Comparison of ENCODE assay signal across 8 cellular contexts in genomic region chr10:73743905-73744689, GRCh38. TPM values are rescaled to one million over a fixed set of nuclear protein-coding genes. Genes with fewer than 3 reads are reported as not detected.
DNase-seq lines count a peak whose midpoint lies in the region; ATAC-seq and TF ChIP-seq lines count a peak whose summit lies in the region.

A gene with protein sequence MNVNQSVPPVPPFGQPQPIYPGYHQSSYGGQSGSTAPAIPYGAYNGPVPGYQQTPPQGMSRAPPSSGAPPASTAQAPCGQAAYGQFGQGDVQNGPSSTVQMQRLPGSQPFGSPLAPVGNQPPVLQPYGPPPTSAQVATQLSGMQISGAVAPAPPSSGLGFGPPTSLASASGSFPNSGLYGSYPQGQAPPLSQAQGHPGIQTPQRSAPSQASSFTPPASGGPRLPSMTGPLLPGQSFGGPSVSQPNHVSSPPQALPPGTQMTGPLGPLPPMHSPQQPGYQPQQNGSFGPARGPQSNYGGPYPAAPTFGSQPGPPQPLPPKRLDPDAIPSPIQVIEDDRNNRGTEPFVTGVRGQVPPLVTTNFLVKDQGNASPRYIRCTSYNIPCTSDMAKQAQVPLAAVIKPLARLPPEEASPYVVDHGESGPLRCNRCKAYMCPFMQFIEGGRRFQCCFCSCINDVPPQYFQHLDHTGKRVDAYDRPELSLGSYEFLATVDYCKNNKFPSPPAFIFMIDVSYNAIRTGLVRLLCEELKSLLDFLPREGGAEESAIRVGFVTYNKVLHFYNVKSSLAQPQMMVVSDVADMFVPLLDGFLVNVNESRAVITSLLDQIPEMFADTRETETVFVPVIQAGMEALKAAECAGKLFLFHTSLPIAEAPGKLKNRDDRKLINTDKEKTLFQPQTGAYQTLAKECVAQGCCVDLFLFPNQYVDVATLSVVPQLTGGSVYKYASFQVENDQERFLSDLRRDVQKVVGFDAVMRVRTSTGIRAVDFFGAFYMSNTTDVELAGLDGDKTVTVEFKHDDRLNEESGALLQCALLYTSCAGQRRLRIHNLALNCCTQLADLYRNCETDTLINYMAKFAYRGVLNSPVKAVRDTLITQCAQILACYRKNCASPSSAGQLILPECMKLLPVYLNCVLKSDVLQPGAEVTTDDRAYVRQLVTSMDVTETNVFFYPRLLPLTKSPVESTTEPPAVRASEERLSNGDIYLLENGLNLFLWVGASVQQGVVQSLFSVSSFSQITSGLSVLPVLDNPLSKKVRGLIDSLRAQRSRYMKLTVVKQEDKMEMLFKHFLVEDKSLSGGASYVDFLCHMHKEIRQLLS (plus strand): TSS chr10:73744372. CDS start chr10:73746833, 2,461 bp downstream.

- WGBS in right cardiac atrium: under 1% methylated on average over 37 of the region's 37 CpGs

- peaks cover 27 to 28% of the 10 kb centered on the region in 2 donors for H3K36me3 ChIP-seq in ascending aorta
- no peaks in the 10 kb centered on the region for H3K36me3 ChIP-seq in uterus

- H3K9me3 ChIP-seq in ascending aorta: no peaks in the 10 kb centered on the region
- H3K9me3 ChIP-seq in right cardiac atrium (ENCODE audit: control insufficient read depth, low read length): no peaks in the 10 kb centered on the region
- no peaks in the 10 kb centered on the region for H3K9me3 ChIP-seq in uterus

- H3K4me3 Mint-ChIP-seq in T-helper 2 cell treated with Interferon-gamma antibody and Interleukin-4, amounts not matched to agents 5 μg/mL and 100 μg/mL, for 36 hours: peak within 1 kb of the TSS; percentile 98

- peak; percentile 76 to 81 for DNase-seq in NCI-H1930 (lab: John Stamatoyannopoulos, UW)
- peak; percentile 94 for DNase-seq in T-helper 2 cell treated with Interferon-gamma antibody and Interleukin-4, amounts not matched to agents 5 μg/mL and 100 μg/mL, for 36 hours (ENCODE audit: low spot score)
- peak; percentile 87 to 98 for DNase-seq in ascending aorta (ENCODE audit: low spot score in 2 of 2)
- DNase-seq in right cardiac atrium: peak; percentile 97 to 99 (median 98)
- peak; percentile 82 for DNase-seq in pulmonary artery endothelial cell (ENCODE audit: low read depth, low spot score)
- peak; percentile 96 to 97 for DNase-seq in uterus

- peak within 1 kb of the TSS; percentile 99 for H3K27ac Mint-ChIP-seq in T-helper 2 cell treated with Interferon-gamma antibody and Interleukin-4, amounts not matched to agents 5 μg/mL and 100 μg/mL, for 36 hours

- H3K27me3 ChIP-seq in ascending aorta (no peaks in the 10 kb centered on the region), right cardiac atrium (ENCODE audit: control insufficient read depth, insufficient read depth) (no peaks in the 10 kb centered on the region), uterus (no peaks in the 10 kb centered on the region)

- peak within 1 kb of the TSS; percentile 73 to 82 for H3K4me3 ChIP-seq in ascending aorta
- H3K4me3 ChIP-seq in right cardiac atrium (ENCODE audit: low read length): peak within 1 kb of the TSS; percentile 80
- peak within 1 kb of the TSS; percentile 84 to 88 for H3K4me3 ChIP-seq in uterus

- H3K9me3 Mint-ChIP-seq in T-helper 2 cell treated with Interferon-gamma antibody and Interleukin-4, amounts not matched to agents 5 μg/mL and 100 μg/mL, for 36 hours: no peaks in the 10 kb centered on the region

- intact Hi-C loops in ascending aorta (cut with DNase I) (loop anchor here (1.0 to 10.0 kb wide), 4 partner anchors 28 to 499 kb away; partner anchors contain the start of genes DNAJC9, NDST2 and ZSWIM8), right cardiac atrium (cut with DNase I) (loop anchor here in 1 of 4 donors (5.0 kb wide), 1 partner anchor 92 kb away; no protein-coding TSS in a partner anchor), uterus (cut with DNase I; ENCODE audit: low total_unique reads) (no loop called here)

- TF ChIP-seq CTCF in ascending aorta (IDR thresholded peaks at IDR 0.05): no peak
- no peak for TF ChIP-seq CTCF in uterus (IDR thresholded peaks at IDR 0.05)

- peaks cover 12 to 25% of the 10 kb centered on the region in 2 donors for H3K4me1 ChIP-seq in ascending aorta
- H3K4me1 ChIP-seq in right cardiac atrium (ENCODE audit: control insufficient read depth, insufficient read depth, low read length): peaks cover 5% of the 10 kb centered on the region
- peaks cover 3 to 8% of the 10 kb centered on the region in 2 donors for H3K4me1 ChIP-seq in uterus

- ATAC-seq in GM18498 (IDR thresholded peaks at IDR 0.05; ENCODE audit: unreplicated experiment): peak; percentile 89
- ATAC-seq in HG02943 (IDR thresholded peaks at IDR 0.05; ENCODE audit: low read depth, unreplicated experiment): peak; percentile 84
- ATAC-seq in right cardiac atrium: peak; percentile 96 to 97

- H3K4me1 Mint-ChIP-seq in T-helper 2 cell treated with Interferon-gamma antibody and Interleukin-4, amounts not matched to agents 5 μg/mL and 100 μg/mL, for 36 hours (ENCODE audit: low read depth): peaks cover 26% of the 10 kb centered on the region

- peaks cover 24% of the 10 kb centered on the region for H3K36me3 Mint-ChIP-seq in T-helper 2 cell treated with Interferon-gamma antibody and Interleukin-4, amounts not matched to agents 5 μg/mL and 100 μg/mL, for 36 hours (ENCODE audit: low read depth)

- no peaks in the 10 kb centered on the region for H3K27me3 Mint-ChIP-seq in T-helper 2 cell treated with Interferon-gamma antibody and Interleukin-4, amounts not matched to agents 5 μg/mL and 100 μg/mL, for 36 hours (ENCODE audit: low read depth)

- peak; percentile 54 to 71 for TF ChIP-seq POLR2A in uterus (IDR thresholded peaks at IDR 0.05)

- H3K27ac ChIP-seq in ascending aorta (peak within 1 kb of the TSS; percentile 95 to 96), right cardiac atrium (ENCODE audit: low read length) (peak within 1 kb of the TSS; percentile 92), uterus (peak within 1 kb of the TSS; percentile 91 to 93)

RNA-seq across cellular contexts. Expression of the gene that starts here (rescaled TPM):
- 65.9 TPM for total RNA-seq in ascending aorta
- 10 to 100 TPM; 43.7 to 50.9 (median 46.2) TPM for total RNA-seq in right cardiac atrium
- 30.6 TPM for polyA plus RNA-seq in right cardiac atrium
- total RNA-seq in pulmonary artery endothelial cell: 72.5 and 73.7 TPM in 2 replicates
- 10 to 100 TPM; 25.3 to 75.9 (median 40.1) TPM for total RNA-seq in uterus

Comparison
In these comparisons a context has a peak if more than half of its experiments do, and no peak if none do; other contexts are left out.
1. Peak in every context shown above with its lines: DNase-seq, ATAC-seq, H3K4me3 ChIP-seq and H3K27ac ChIP-seq.